ENCODE assay signal across 7 cellular contexts in genomic region chr5:133026664-133027153, GRCh38. TPM values are rescaled to one million over a fixed set of nuclear protein-coding genes. Genes with fewer than 3 reads are reported as not detected.
A peak's percentile ranks its signal among the peaks of the same experiment; 100 is the strongest.
DNase-seq lines count a peak whose midpoint lies in the region; ATAC-seq and TF ChIP-seq lines count a peak whose summit lies in the region.

No MANE protein-coding gene starts in this region.

- TF ChIP-seq POLR2A in stomach (IDR thresholded peaks at IDR 0.05): no peak

- H3K9me3 Mint-ChIP-seq in activated naive CD4-positive, alpha-beta T cell treated with anti-CD3 and anti-CD28 coated beads, Interleukin-2, amount 50 U/mL, for 72 hours: no peaks in the 10 kb centered on the region

- H3K36me3 ChIP-seq in stomach: peaks cover 0 to 12% (median 9%) of the 10 kb centered on the region in 4 donors

- peak; percentile 22 for DNase-seq in HT-29 (ENCODE audit: low spot score)
- no peak for DNase-seq in activated naive CD4-positive, alpha-beta T cell treated with anti-CD3 and anti-CD28 coated beads, Interleukin-2, amount 50 U/mL, for 72 hours (ENCODE audit: low spot score in 2 of 2)
- DNase-seq in inferior parietal cortex (ENCODE audit: extremely low spot score): peak; percentile 57
- DNase-seq in stomach: no peak
- DNase-seq in NCI-H2171 treated with DMSO at 0.1 percent for 48 hours (lab: John Stamatoyannopoulos, UW): no peak
- no peak for DNase-seq in OCI-M2 (lab: John Stamatoyannopoulos, UW; ENCODE audit: unreplicated experiment)
- no peak for DNase-seq in NOMO-1 treated with DMSO at 0.1 percent for 48 hours (lab: John Stamatoyannopoulos, UW; ENCODE audit: unreplicated experiment)

- H3K4me1 ChIP-seq in stomach: peaks cover 0 to 30% (median 22%) of the 10 kb centered on the region in 4 donors

- H3K9me3 ChIP-seq in stomach: no peaks in the 10 kb centered on the region

- intact Hi-C loops in stomach (cut with DNase I; ENCODE audit: low total_unique reads): no loop called here

- TF ChIP-seq CTCF in stomach (IDR thresholded peaks at IDR 0.05): no peak

- H3K27me3 ChIP-seq in stomach: no peaks in the 10 kb centered on the region

- H3K36me3 Mint-ChIP-seq in activated naive CD4-positive, alpha-beta T cell treated with anti-CD3 and anti-CD28 coated beads, Interleukin-2, amount 50 U/mL, for 72 hours: peaks cover 11 to 16% of the 10 kb centered on the region in 2 donors

- peak overlapping the region; percentile 71 to 82 (median 76) for H3K4me3 ChIP-seq in stomach

- H3K27ac Mint-ChIP-seq in activated naive CD4-positive, alpha-beta T cell treated with anti-CD3 and anti-CD28 coated beads, Interleukin-2, amount 50 U/mL, for 72 hours: peak overlapping the region; percentile 19 to 96

- ATAC-seq in activated naive CD4-positive, alpha-beta T cell treated with anti-CD3 and anti-CD28 coated beads, Interleukin-2, amount 50 U/mL, for 72 hours: no peak

- 2 to 6% (median 3%) methylated on average over 12 to 15 of the region's 15 CpGs for WGBS in stomach, 5 donors

- H3K27ac ChIP-seq in stomach: peak overlapping the region; percentile 33 to 99 (median 97)

- no peak for TF ChIP-seq EP300 in stomach (IDR thresholded peaks at IDR 0.05)

RNA-seq across cellular contexts. Expression of gene ZCCHC10, which starts 0.4 kb away (rescaled TPM):
- 8.5 and 22.9 TPM in 2 replicates for total RNA-seq in HT-29 (2014; rRNA removed; shearing (Covaris generic))
- 10 to 100 TPM; 24.9 to 34.8 TPM for total RNA-seq in activated naive CD4-positive, alpha-beta T cell treated with anti-CD3 and anti-CD28 coated beads, Interleukin-2, amount 50 U/mL, for 72 hours
- total RNA-seq in stomach: 10 to 100 TPM in 1 of 5 donors, 1 to 10 TPM in 3, under 1 TPM in 1; 0.29 to 16.5 (median 6.4) TPM
- 10 to 100 TPM; 21.3 to 45.1 (median 23.3) TPM for polyA plus RNA-seq in stomach

RNA-seq across cellular contexts. Expression of gene HSPA4, which starts 25.1 kb away (rescaled TPM):
- total RNA-seq in HT-29 (2014; rRNA removed; shearing (Covaris generic)): 54.7 and 55.7 TPM in 2 replicates
- 100 to 1,000 TPM; 168 to 198 TPM for total RNA-seq in activated naive CD4-positive, alpha-beta T cell treated with anti-CD3 and anti-CD28 coated beads, Interleukin-2, amount 50 U/mL, for 72 hours
- 10 to 100 TPM; 21.6 to 79.1 (median 48.8) TPM for total RNA-seq in stomach
- 10 to 100 TPM; 29.3 to 44.5 (median 29.9) TPM for polyA plus RNA-seq in stomach

Comparison
In these comparisons a context has a peak if more than half of its experiments do, and no peak if none do; other contexts are left out.
1. DNase-seq: peak in HT-29 (single experiment) and inferior parietal cortex (single experiment); none in activated naive CD4-positive, alpha-beta T cell treated with anti-CD3 and anti-CD28 coated beads, Interleukin-2, amount 50 U/mL, for 72 hours (0 of 2), stomach (single experiment), NCI-H2171 treated with DMSO at 0.1 percent for 48 hours (single experiment), OCI-M2 (single experiment) and NOMO-1 treated with DMSO at 0.1 percent for 48 hours (single experiment).